8 cellular contexts compared by ENCODE assay signal in genomic region chr2:64749446-64749845, GRCh38.
A peak's percentile ranks its signal among the peaks of the same experiment; 100 is the strongest.
DNase-seq lines count a peak whose midpoint lies in the region; ATAC-seq, FAIRE-seq and TF ChIP-seq lines count a peak whose summit lies in the region.

No MANE protein-coding gene starts in this region.

- peak; percentile 3 for FAIRE-seq in G401.6 (lab: Jason Lieb, UNC)

- TF ChIP-seq CTCF in psoas muscle (IDR thresholded peaks at IDR 0.05), result no peak

- H3K4me3 ChIP-seq in esophagus (ENCODE audit: low read depth in 1 of 2, low read length in 2 of 2) (peak overlapping the region; percentile 9 to 91), psoas muscle (peak overlapping the region; percentile 70)

- WGBS in esophagus, 2 donors, result 14 to 27% methylated on average over 4 of the region's 4 CpGs
- WGBS in psoas muscle, 3 donors, result 41 to 53% (median 43%) methylated on average over 4 of the region's 4 CpGs

- H3K9me3 ChIP-seq in esophagus (ENCODE audit: control insufficient read depth in 2 of 2, insufficient read depth in 1 of 2, low read depth in 1 of 2, low read length in 1 of 2), result no peaks in the 10 kb centered on the region
- no peaks in the 10 kb centered on the region for H3K9me3 ChIP-seq in psoas muscle

- ATAC-seq in psoas muscle (no peak), GM21786 (IDR thresholded peaks at IDR 0.05; ENCODE audit: unreplicated experiment) (no peak)

- H3K36me3 ChIP-seq in esophagus (ENCODE audit: control insufficient read depth in 2 of 2, insufficient read depth in 2 of 2, low read length in 1 of 2), result no peaks in the 10 kb centered on the region
- no peaks in the 10 kb centered on the region for H3K36me3 ChIP-seq in psoas muscle (ENCODE audit: insufficient read depth in 1 of 2, low read depth in 1 of 2)

- H3K27ac ChIP-seq in esophagus (ENCODE audit: low read depth in 2 of 2, low read length in 1 of 2) (peak overlapping the region in 1 of 2 donors; percentile 97), psoas muscle (peak overlapping the region; percentile 92)

- no peaks in the 10 kb centered on the region for H3K27me3 ChIP-seq in esophagus (ENCODE audit: control insufficient read depth in 1 of 2, insufficient read depth in 2 of 2, low read length in 2 of 2)
- H3K27me3 ChIP-seq in psoas muscle (ENCODE audit: insufficient read depth in 3 of 3, low read length in 2 of 3), result no peaks in the 10 kb centered on the region

- H3K4me1 ChIP-seq in esophagus (ENCODE audit: control insufficient read depth in 2 of 2, insufficient read depth in 2 of 2, low read length in 1 of 2), result no peaks in the 10 kb centered on the region
- H3K4me1 ChIP-seq in psoas muscle, result peaks cover 11% of the 10 kb centered on the region

- intact Hi-C loops in psoas muscle (cut with DNase I), result no loop called here

- DNase-seq in RPMI8226, result peak; percentile 23
- DNase-seq in psoas muscle, result no peak
- no peak for DNase-seq in NCI-H510A (lab: John Stamatoyannopoulos, UW)
- DNase-seq in GM03348 (ENCODE audit: low spot score), result no peak
- no peak for DNase-seq in iPS-NIHi7 (ENCODE audit: extremely low spot score)
